ENCODE assay signal across 7 cellular contexts in genomic region chr7:87151701-87152111, GRCh38. TPM values are rescaled to one million over a fixed set of nuclear protein-coding genes. Genes with fewer than 3 reads are reported as not detected.
DNase-seq lines count a peak whose midpoint lies in the region; ATAC-seq and TF ChIP-seq lines count a peak whose summit lies in the region.

No MANE protein-coding gene starts in this region.

- peak overlapping the region; percentile 86 for H3K9ac ChIP-seq in endocrine pancreas (ENCODE audit: control insufficient read depth, insufficient read depth, low read length)

- H3K9me3 ChIP-seq in endocrine pancreas (ENCODE audit: control insufficient read depth, low read length) = no peaks in the 10 kb centered on the region
- no peaks in the 10 kb centered on the region for H3K9me3 ChIP-seq in osteoblast (ENCODE audit: low read depth, low read length)

- TF ChIP-seq CTCF in osteoblast (IDR thresholded peaks at IDR 0.05; ENCODE audit: extremely low read depth, low read depth, low read length) = no peak

- H3K4me1 ChIP-seq in endocrine pancreas (ENCODE audit: control insufficient read depth, insufficient read depth, low read length) = peaks cover 35% of the 10 kb centered on the region
- peaks cover 35% of the 10 kb centered on the region for H3K4me1 ChIP-seq in osteoblast (ENCODE audit: insufficient read depth, low read length)

- peak overlapping the region; percentile 84 for H3K27ac ChIP-seq in osteoblast (ENCODE audit: low read depth, low read length)

- H2AFZ ChIP-seq in osteoblast (ENCODE audit: low read length) = peak overlapping the region; percentile 98

- H3K4me3 ChIP-seq in endocrine pancreas (ENCODE audit: control insufficient read depth, insufficient read depth, low read length) (peak overlapping the region; percentile 94), osteoblast (ENCODE audit: insufficient read depth, low read length) (peak overlapping the region; percentile 90)

- ATAC-seq in GM18858 (IDR thresholded peaks at IDR 0.05; ENCODE audit: unreplicated experiment) (peak; percentile 16), HG02571 (IDR thresholded peaks at IDR 0.05; ENCODE audit: unreplicated experiment) (peak; percentile 24), HG03565 (IDR thresholded peaks at IDR 0.05; ENCODE audit: unreplicated experiment) (no peak)

- peak overlapping the region; percentile 94 for H3K4me2 ChIP-seq in osteoblast (ENCODE audit: insufficient read depth, low read length)

- H4K20me1 ChIP-seq in osteoblast (ENCODE audit: insufficient read depth, low read length) = peaks cover 18% of the 10 kb centered on the region

- DNase-seq in NOMO-1 treated with DMSO at 0.1 percent for 48 hours (lab: John Stamatoyannopoulos, UW; ENCODE audit: unreplicated experiment) (peak; percentile 93), osteoblast (ENCODE audit: insufficient read length, low spot score, missing footprints) (no peak)
- no peak for DNase-seq in stimulated activated CD4-positive, alpha-beta T cell treated with anti-CD3 and anti-CD28 coated beads, Interleukin-2, amount 100 ng/mL, for 48 hours

- peaks cover 37% of the 10 kb centered on the region for H3K79me2 ChIP-seq in osteoblast (ENCODE audit: insufficient read depth, low read length)

- H3K36me3 ChIP-seq in endocrine pancreas (ENCODE audit: control insufficient read depth, insufficient read depth, low read length) (no peaks in the 10 kb centered on the region), osteoblast (ENCODE audit: insufficient read depth, low read length) (no peaks in the 10 kb centered on the region)

- H3K27me3 ChIP-seq in endocrine pancreas (ENCODE audit: control insufficient read depth, insufficient read depth, low read length) = no peaks in the 10 kb centered on the region
- H3K27me3 ChIP-seq in osteoblast (ENCODE audit: insufficient read depth, low read length) = no peaks in the 10 kb centered on the region

RNA-seq across cellular contexts. Expression of gene DMTF1, which starts 0.5 kb away (rescaled TPM):
- 70.6 and 77.5 TPM in 2 replicates for total RNA-seq in osteoblast
